In the genomic region with DNA sequence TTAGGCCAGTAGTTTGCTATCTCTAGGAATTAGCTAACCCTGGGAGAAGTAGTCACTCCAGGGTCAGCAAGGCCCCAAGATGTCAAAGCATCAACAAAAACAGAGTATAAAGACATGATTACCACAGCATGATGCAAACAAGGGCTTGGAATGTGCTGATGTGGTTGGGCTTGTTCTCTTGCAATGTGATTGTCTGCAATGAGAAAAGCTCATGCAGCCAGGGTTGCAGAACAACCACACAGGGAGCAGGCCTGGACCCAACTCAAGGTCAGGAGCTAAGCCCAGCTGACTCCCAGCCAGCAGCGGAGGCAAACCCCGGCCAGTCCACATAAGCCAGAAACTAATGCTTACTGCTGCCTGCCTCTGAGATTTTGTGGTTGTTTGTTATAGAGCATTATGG, we compare ENCODE assay signal across 1 cellular context.
TF ChIP-seq lines count a peak whose summit lies in the region.

No MANE protein-coding gene starts in this region.

TF ChIP-seq in HepG2, 621 proteins besides CTCF, POLR2A, EP300 and RAD21 (continued from another document):
- TF ChIP-seq, protein P1, sequence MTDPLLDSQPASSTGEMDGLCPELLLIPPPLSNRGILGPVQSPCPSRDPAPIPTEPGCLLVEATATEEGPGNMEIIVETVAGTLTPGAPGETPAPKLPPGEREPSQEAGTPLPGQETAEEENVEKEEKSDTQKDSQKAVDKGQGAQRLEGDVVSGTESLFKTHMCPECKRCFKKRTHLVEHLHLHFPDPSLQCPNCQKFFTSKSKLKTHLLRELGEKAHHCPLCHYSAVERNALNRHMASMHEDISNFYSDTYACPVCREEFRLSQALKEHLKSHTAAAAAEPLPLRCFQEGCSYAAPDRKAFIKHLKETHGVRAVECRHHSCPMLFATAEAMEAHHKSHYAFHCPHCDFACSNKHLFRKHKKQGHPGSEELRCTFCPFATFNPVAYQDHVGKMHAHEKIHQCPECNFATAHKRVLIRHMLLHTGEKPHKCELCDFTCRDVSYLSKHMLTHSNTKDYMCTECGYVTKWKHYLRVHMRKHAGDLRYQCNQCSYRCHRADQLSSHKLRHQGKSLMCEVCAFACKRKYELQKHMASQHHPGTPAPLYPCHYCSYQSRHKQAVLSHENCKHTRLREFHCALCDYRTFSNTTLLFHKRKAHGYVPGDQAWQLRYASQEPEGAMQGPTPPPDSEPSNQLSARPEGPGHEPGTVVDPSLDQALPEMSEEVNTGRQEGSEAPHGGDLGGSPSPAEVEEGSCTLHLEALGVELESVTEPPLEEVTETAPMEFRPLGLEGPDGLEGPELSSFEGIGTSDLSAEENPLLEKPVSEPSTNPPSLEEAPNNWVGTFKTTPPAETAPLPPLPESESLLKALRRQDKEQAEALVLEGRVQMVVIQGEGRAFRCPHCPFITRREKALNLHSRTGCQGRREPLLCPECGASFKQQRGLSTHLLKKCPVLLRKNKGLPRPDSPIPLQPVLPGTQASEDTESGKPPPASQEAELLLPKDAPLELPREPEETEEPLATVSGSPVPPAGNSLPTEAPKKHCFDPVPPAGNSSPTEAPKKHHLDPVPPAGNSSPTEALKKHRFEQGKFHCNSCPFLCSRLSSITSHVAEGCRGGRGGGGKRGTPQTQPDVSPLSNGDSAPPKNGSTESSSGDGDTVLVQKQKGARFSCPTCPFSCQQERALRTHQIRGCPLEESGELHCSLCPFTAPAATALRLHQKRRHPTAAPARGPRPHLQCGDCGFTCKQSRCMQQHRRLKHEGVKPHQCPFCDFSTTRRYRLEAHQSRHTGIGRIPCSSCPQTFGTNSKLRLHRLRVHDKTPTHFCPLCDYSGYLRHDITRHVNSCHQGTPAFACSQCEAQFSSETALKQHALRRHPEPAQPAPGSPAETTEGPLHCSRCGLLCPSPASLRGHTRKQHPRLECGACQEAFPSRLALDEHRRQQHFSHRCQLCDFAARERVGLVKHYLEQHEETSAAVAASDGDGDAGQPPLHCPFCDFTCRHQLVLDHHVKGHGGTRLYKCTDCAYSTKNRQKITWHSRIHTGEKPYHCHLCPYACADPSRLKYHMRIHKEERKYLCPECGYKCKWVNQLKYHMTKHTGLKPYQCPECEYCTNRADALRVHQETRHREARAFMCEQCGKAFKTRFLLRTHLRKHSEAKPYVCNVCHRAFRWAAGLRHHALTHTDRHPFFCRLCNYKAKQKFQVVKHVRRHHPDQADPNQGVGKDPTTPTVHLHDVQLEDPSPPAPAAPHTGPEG (CRISPR knock-in tag; IDR thresholded peaks at IDR 0.05), result no peak
- no peak for TF ChIP-seq SRF (IDR thresholded peaks at IDR 0.05; ENCODE audit: low read depth, low read length)
- TF ChIP-seq CEBPB (IDR thresholded peaks at IDR 0.05; ENCODE audit: borderline replicate concordance, low read depth, low read length), result no peak
- TF ChIP-seq, protein P2, sequence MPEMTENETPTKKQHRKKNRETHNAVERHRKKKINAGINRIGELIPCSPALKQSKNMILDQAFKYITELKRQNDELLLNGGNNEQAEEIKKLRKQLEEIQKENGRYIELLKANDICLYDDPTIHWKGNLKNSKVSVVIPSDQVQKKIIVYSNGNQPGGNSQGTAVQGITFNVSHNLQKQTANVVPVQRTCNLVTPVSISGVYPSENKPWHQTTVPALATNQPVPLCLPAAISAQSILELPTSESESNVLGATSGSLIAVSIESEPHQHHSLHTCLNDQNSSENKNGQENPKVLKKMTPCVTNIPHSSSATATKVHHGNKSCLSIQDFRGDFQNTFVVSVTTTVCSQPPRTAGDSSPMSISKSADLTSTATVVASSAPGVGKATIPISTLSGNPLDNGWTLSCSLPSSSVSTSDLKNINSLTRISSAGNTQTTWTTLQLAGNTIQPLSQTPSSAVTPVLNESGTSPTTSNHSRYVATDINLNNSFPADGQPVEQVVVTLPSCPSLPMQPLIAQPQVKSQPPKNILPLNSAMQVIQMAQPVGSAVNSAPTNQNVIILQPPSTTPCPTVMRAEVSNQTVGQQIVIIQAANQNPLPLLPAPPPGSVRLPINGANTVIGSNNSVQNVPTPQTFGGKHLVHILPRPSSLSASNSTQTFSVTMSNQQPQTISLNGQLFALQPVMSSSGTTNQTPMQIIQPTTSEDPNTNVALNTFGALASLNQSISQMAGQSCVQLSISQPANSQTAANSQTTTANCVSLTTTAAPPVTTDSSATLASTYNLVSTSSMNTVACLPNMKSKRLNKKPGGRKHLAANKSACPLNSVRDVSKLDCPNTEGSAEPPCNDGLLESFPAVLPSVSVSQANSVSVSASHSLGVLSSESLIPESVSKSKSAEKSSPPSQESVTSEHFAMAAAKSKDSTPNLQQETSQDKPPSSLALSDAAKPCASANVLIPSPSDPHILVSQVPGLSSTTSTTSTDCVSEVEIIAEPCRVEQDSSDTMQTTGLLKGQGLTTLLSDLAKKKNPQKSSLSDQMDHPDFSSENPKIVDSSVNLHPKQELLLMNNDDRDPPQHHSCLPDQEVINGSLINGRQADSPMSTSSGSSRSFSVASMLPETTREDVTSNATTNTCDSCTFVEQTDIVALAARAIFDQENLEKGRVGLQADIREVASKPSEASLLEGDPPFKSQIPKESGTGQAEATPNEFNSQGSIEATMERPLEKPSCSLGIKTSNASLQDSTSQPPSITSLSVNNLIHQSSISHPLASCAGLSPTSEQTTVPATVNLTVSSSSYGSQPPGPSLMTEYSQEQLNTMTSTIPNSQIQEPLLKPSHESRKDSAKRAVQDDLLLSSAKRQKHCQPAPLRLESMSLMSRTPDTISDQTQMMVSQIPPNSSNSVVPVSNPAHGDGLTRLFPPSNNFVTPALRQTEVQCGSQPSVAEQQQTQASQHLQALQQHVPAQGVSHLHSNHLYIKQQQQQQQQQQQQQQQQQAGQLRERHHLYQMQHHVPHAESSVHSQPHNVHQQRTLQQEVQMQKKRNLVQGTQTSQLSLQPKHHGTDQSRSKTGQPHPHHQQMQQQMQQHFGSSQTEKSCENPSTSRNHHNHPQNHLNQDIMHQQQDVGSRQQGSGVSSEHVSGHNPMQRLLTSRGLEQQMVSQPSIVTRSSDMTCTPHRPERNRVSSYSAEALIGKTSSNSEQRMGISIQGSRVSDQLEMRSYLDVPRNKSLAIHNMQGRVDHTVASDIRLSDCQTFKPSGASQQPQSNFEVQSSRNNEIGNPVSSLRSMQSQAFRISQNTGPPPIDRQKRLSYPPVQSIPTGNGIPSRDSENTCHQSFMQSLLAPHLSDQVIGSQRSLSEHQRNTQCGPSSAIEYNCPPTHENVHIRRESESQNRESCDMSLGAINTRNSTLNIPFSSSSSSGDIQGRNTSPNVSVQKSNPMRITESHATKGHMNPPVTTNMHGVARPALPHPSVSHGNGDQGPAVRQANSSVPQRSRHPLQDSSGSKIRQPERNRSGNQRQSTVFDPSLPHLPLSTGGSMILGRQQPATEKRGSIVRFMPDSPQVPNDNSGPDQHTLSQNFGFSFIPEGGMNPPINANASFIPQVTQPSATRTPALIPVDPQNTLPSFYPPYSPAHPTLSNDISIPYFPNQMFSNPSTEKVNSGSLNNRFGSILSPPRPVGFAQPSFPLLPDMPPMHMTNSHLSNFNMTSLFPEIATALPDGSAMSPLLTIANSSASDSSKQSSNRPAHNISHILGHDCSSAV (CRISPR knock-in tag; IDR thresholded peaks at IDR 0.05; ENCODE audit: borderline replicate concordance), result no peak
- TF ChIP-seq ZNF556 (CRISPR knock-in tag; IDR thresholded peaks at IDR 0.05; ENCODE audit: borderline replicate concordance), result no peak
- TF ChIP-seq NR3C1 (CRISPR knock-in tag; IDR thresholded peaks at IDR 0.05), result no peak
- no peak for TF ChIP-seq SOX6 (IDR thresholded peaks at IDR 0.05)
- no peak for TF ChIP-seq SOX6 (CRISPR knock-in tag; IDR thresholded peaks at IDR 0.05)
- no peak for TF ChIP-seq ZNF557 (CRISPR knock-in tag; IDR thresholded peaks at IDR 0.05)
- no peak for TF ChIP-seq ZSCAN12 (CRISPR knock-in tag; IDR thresholded peaks at IDR 0.05)
- TF ChIP-seq BORCS8-MEF2B (CRISPR knock-in tag; IDR thresholded peaks at IDR 0.05), result no peak
- TF ChIP-seq, protein P3, sequence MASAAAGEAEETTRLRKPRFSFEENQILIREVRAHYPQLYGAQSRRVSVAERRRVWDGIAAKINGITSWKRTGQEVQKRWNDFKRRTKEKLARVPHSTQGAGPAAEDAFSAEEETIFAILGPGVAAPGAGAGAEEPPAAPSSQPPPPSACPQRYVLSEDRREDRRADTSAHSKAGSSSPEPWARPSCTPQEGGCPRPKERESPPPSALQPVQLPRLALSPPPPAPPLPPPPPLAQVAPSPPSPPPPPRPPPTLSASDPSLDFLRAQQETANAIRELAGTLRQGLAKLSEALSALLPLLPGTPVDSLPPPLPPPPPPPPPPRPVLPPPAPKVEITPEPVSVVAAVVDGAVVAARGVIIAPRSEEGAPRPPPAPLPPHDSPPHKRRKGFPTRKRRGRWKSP (CRISPR knock-in tag; IDR thresholded peaks at IDR 0.05), result no peak
- no peak for TF ChIP-seq ZNF790 (CRISPR knock-in tag; IDR thresholded peaks at IDR 0.05; ENCODE audit: borderline replicate concordance)
- no peak for TF ChIP-seq ZNF296 (CRISPR knock-in tag; conservative IDR thresholded peaks at IDR 0.05)
- no peak for TF ChIP-seq MAFG (CRISPR knock-in tag; IDR thresholded peaks at IDR 0.05)
- no peak for TF ChIP-seq NR2F6 (IDR thresholded peaks at IDR 0.05)
- no peak for TF ChIP-seq NR2F6 (CRISPR knock-in tag; IDR thresholded peaks at IDR 0.05)
- no peak for TF ChIP-seq NFRKB (IDR thresholded peaks at IDR 0.05)
TF ChIP-seq in HepG2: peak in this region for 0.
